In genomic region chr6:40961831-40962230, GRCh38 we compare ENCODE assay signal across 22 cellular contexts.
DNase-seq lines count a peak whose midpoint lies in the region; ATAC-seq and TF ChIP-seq lines count a peak whose summit lies in the region.
"Had no signal": no experiment of that assay in that cellular context is flagged by ENCODE, and none has a peak within 500 bp of the region (broad histone marks: within the 10 kb centered on the region; RNA-seq: fewer than 3 reads in every experiment).

No MANE protein-coding gene starts in this region.

- H4K20me1 ChIP-seq in HCT116 (ENCODE audit: insufficient read depth) = no peaks in the 10 kb centered on the region

- no peak for TF ChIP-seq CTCF in HCT116 (IDR thresholded peaks at IDR 0.05 in 2 of 3, conservative IDR thresholded peaks at IDR 0.05 in 1 of 3; ENCODE audit: borderline replicate concordance in 1 of 3, insufficient read depth in 1 of 3, low read depth in 2 of 3, low read length in 2 of 3)

- peak overlapping the region; percentile 13 for H2AFZ ChIP-seq in HCT116 (ENCODE audit: low read depth, low read length, poor library complexity, severe bottlenecking)

- H3K27ac Mint-ChIP-seq in activated CD8-positive, alpha-beta memory T cell treated with anti-CD3 and anti-CD28 coated beads, Interleukin-2, amount 10 ng/mL, durations not matched to agents 7 days and 5 days = peak overlapping the region; percentile 60
- peak overlapping the region; percentile 10 for H3K27ac Mint-ChIP-seq in activated naive CD8-positive, alpha-beta T cell treated with anti-CD3 and anti-CD28 coated beads, Interleukin-2, amount 50 U/mL, for 24 hours
- H3K27ac Mint-ChIP-seq: brain had no signal

- H3K4me2 ChIP-seq in HCT116 (ENCODE audit: low read length) = peak overlapping the region; percentile 45

- intact Hi-C loops in HCT116 (cut with micrococcal nuclease) = no loop called here

- H3K27me3 Mint-ChIP-seq in activated CD8-positive, alpha-beta memory T cell treated with anti-CD3 and anti-CD28 coated beads, Interleukin-2, amount 10 ng/mL, durations not matched to agents 7 days and 5 days = peaks cover 8% of the 10 kb centered on the region
- H3K27me3 Mint-ChIP-seq in activated naive CD8-positive, alpha-beta T cell treated with anti-CD3 and anti-CD28 coated beads, Interleukin-2, amount 50 U/mL, for 24 hours = no peaks in the 10 kb centered on the region
- H3K27me3 Mint-ChIP-seq: brain; naive thymus-derived CD4-positive, alpha-beta T cell had no signal

- no peak for ATAC-seq in activated CD8-positive, alpha-beta memory T cell treated with anti-CD3 and anti-CD28 coated beads, Interleukin-2, amount 10 ng/mL, durations not matched to agents 7 days and 5 days
- no peak for ATAC-seq in HCT116
- ATAC-seq in activated naive CD8-positive, alpha-beta T cell treated with anti-CD3 and anti-CD28 coated beads, Interleukin-2, amount 50 U/mL, for 24 hours = no peak
- ATAC-seq in HG03442 (IDR thresholded peaks at IDR 0.05; ENCODE audit: unreplicated experiment) = no peak
- ATAC-seq in HG03469 (IDR thresholded peaks at IDR 0.05; ENCODE audit: unreplicated experiment) = no peak
- ATAC-seq: left colon had no signal

- H3K4me3 ChIP-seq in HCT116 (replicated peaks in 1 of 2; ENCODE audit: low read depth in 1 of 2, low read length in 2 of 2) (no peak overlapping the region), mesodermal cell (ENCODE audit: extremely low read depth, insufficient read depth, low read length, poor library complexity, severe bottlenecking) (no peak overlapping the region)
- H3K4me3 ChIP-seq: uterus had no signal

- WGBS in mesodermal cell (ENCODE audit: insufficient coverage in 2 of 2), 2 experiments = 96 to 100% methylated on average over 1 to 4 of the region's 4 CpGs

- no peak overlapping the region for H3K27ac ChIP-seq in HCT116 (ENCODE audit: low read depth, low read length)
- H3K27ac ChIP-seq in mesodermal cell (ENCODE audit: low read depth, low read length, severe bottlenecking) = peak overlapping the region; percentile 20
- H3K27ac ChIP-seq: uterus had no signal

- H3K9me3 Mint-ChIP-seq in activated CD8-positive, alpha-beta memory T cell treated with anti-CD3 and anti-CD28 coated beads, Interleukin-2, amount 10 ng/mL, durations not matched to agents 7 days and 5 days (ENCODE audit: low read depth) = no peaks in the 10 kb centered on the region
- H3K9me3 Mint-ChIP-seq in activated naive CD8-positive, alpha-beta T cell treated with anti-CD3 and anti-CD28 coated beads, Interleukin-2, amount 50 U/mL, for 24 hours = no peaks in the 10 kb centered on the region
- H3K9me3 Mint-ChIP-seq: brain; naive thymus-derived CD4-positive, alpha-beta T cell had no signal

- no peak for TF ChIP-seq POLR2A in HCT116 (IDR thresholded peaks at IDR 0.05; ENCODE audit: borderline replicate concordance, extremely low read depth, insufficient read depth, insufficient read length)

- H3K9ac ChIP-seq in HCT116 (ENCODE audit: low read length) = no peak overlapping the region

- H3K4me1 Mint-ChIP-seq in activated CD8-positive, alpha-beta memory T cell treated with anti-CD3 and anti-CD28 coated beads, Interleukin-2, amount 10 ng/mL, durations not matched to agents 7 days and 5 days = peaks cover 20% of the 10 kb centered on the region
- peaks cover 10% of the 10 kb centered on the region for H3K4me1 Mint-ChIP-seq in activated naive CD8-positive, alpha-beta T cell treated with anti-CD3 and anti-CD28 coated beads, Interleukin-2, amount 50 U/mL, for 24 hours
- H3K4me1 Mint-ChIP-seq: brain had no signal

- H3K79me2 ChIP-seq in HCT116 (ENCODE audit: insufficient read depth, low read length) = no peaks in the 10 kb centered on the region

- H3K27me3 ChIP-seq in HCT116 (ENCODE audit: insufficient read depth, low read length) = no peaks in the 10 kb centered on the region
- H3K27me3 ChIP-seq: uterus had no signal

- no peak for DNase-seq in activated CD8-positive, alpha-beta memory T cell treated with anti-CD3 and anti-CD28 coated beads, Interleukin-2, amount 10 ng/mL, durations not matched to agents 7 days and 5 days
- DNase-seq in activated CD8-positive, alpha-beta memory T cell treated with anti-CD3 and anti-CD28 coated beads, Interleukin-2, amount 50 U/mL, for 4 hours = no peak
- DNase-seq in HCT116 (ENCODE audit: low read depth, low spot score) (no peak), NCI-H1105 (lab: John Stamatoyannopoulos, UW) (no peak)
- no peak for DNase-seq in activated naive CD8-positive, alpha-beta T cell treated with anti-CD3 and anti-CD28 coated beads, Interleukin-2, amount 50 U/mL, for 24 hours
- DNase-seq: activated CD4-positive, alpha-beta T cell treated with anti-CD3 and anti-CD28 coated beads for 1 hour; activated effector memory CD4-positive, alpha-beta T cell treated with Interleukin-2 at 50 U/mL for 16 hours; C1 segment of cervical spinal cord; effector CD4-positive, alpha-beta T cell; erythroblast; GOT3; left colon; NCI-H1048; NCI-H2227 treated with DMSO at 0.1 percent for 48 hours; Right ventricle myocardium superior; small intestine; uterus had no signal

- peaks cover 1% of the 10 kb centered on the region for H3K36me3 Mint-ChIP-seq in activated CD8-positive, alpha-beta memory T cell treated with anti-CD3 and anti-CD28 coated beads, Interleukin-2, amount 10 ng/mL, durations not matched to agents 7 days and 5 days
- H3K36me3 Mint-ChIP-seq in activated naive CD8-positive, alpha-beta T cell treated with anti-CD3 and anti-CD28 coated beads, Interleukin-2, amount 50 U/mL, for 24 hours (ENCODE audit: low read depth) = no peaks in the 10 kb centered on the region
- H3K36me3 Mint-ChIP-seq: brain; naive thymus-derived CD4-positive, alpha-beta T cell had no signal

- CTCF ChIA-PET in activated CD8-positive, alpha-beta memory T cell treated with anti-CD3 and anti-CD28 coated beads, Interleukin-2, amount 10 ng/mL, durations not matched to agents 7 days and 5 days (lab: Charles Lee) = no interaction called here
- CTCF ChIA-PET in HCT116 (lab: Charles Lee) = no interaction called here

- peaks cover 9 to 39% of the 10 kb centered on the region in 2 experiments for H3K4me1 ChIP-seq in HCT116 (ENCODE audit: control insufficient read depth in 1 of 2, insufficient read depth in 2 of 2, low read length in 2 of 2)
- H3K4me1 ChIP-seq in mesodermal cell (ENCODE audit: control insufficient read depth, insufficient read depth, low read length, poor library complexity, severe bottlenecking) = peaks cover 19% of the 10 kb centered on the region
- H3K4me1 ChIP-seq: uterus had no signal

- POLR2A ChIA-PET in HCT116 (lab: Charles Lee) = no interaction called here

- H3K9me3 ChIP-seq in HCT116 (ENCODE audit: control insufficient read depth in 1 of 2, insufficient read depth in 1 of 2, low read depth in 1 of 2, low read length in 2 of 2) = no peaks in the 10 kb centered on the region
- no peaks in the 10 kb centered on the region for H3K9me3 ChIP-seq in mesodermal cell (ENCODE audit: control insufficient read depth, low read length)
- H3K9me3 ChIP-seq: uterus had no signal

- RAD21 ChIA-PET in HCT116 (lab: Charles Lee; ENCODE audit: low non-redundant PET in 1 of 2, low total read pairs in 2 of 2, uncharacterized antibody in 2 of 2, unreplicated experiment in 2 of 2) = no interaction called here

- no peak for TF ChIP-seq RAD21 in HCT116 (IDR thresholded peaks at IDR 0.05; ENCODE audit: low read depth)

- peaks cover 3% of the 10 kb centered on the region; the same call in 1 of the 2 replicates for H3K9me2 ChIP-seq in HCT116 (ENCODE audit: insufficient read depth)

- no TSS peak for BruUV-seq in HCT116 (replicated peaks; lab: Mats Ljungman, UMichigan)

- H3K4me3 Mint-ChIP-seq in activated CD8-positive, alpha-beta memory T cell treated with anti-CD3 and anti-CD28 coated beads, Interleukin-2, amount 10 ng/mL, durations not matched to agents 7 days and 5 days = no peak overlapping the region
- H3K4me3 Mint-ChIP-seq in activated naive CD8-positive, alpha-beta T cell treated with anti-CD3 and anti-CD28 coated beads, Interleukin-2, amount 50 U/mL, for 24 hours = no peak overlapping the region
- H3K4me3 Mint-ChIP-seq: brain had no signal

- no peaks in the 10 kb centered on the region for H3K36me3 ChIP-seq in HCT116 (ENCODE audit: control insufficient read depth in 1 of 2, insufficient read depth in 2 of 2, low read length in 2 of 2)
- H3K36me3 ChIP-seq in mesodermal cell (ENCODE audit: control insufficient read depth, insufficient read depth, low read length) = no peaks in the 10 kb centered on the region
- H3K36me3 ChIP-seq: uterus had no signal

TF ChIP-seq in HCT116, 20 proteins besides CTCF, POLR2A, EP300 and RAD21:
- TF ChIP-seq FOSL1 (IDR thresholded peaks at IDR 0.05; ENCODE audit: low read depth) (no peak), MAX (IDR thresholded peaks at IDR 0.05) (peak; percentile 35; the same call in 1 of the 2 replicates), EZH2 (IDR thresholded peaks at IDR 0.05) (no peak), SIN3A (IDR thresholded peaks at IDR 0.05; ENCODE audit: low read depth) (no peak)
